ENCODE assay signal across 1 cellular context in genomic region chr2:217827430-217828201, GRCh38.
TF ChIP-seq lines count a peak whose summit lies in the region.

No MANE protein-coding gene starts in this region.

TF ChIP-seq in K562, 482 proteins besides CTCF, POLR2A, EP300 and RAD21 (continued from another document and continues in another):
- TF ChIP-seq NCOR1 (IDR thresholded peaks at IDR 0.05) (peak; percentile 70; the same call in 1 of the 2 replicates), ZNF639 (CRISPR knock-in tag; conservative IDR thresholded peaks at IDR 0.05 in 1 of 2, IDR thresholded peaks at IDR 0.05 in 1 of 2) (no peak; a peak in 1 of 4 replicates), ZNF592 (IDR thresholded peaks at IDR 0.05) (peak; percentile 77), MITF (IDR thresholded peaks at IDR 0.05) (no peak), NUFIP1 (IDR thresholded peaks at IDR 0.05; ENCODE audit: partially characterized antibody) (no peak), SETDB1 (IDR thresholded peaks at IDR 0.05; ENCODE audit: low read length) (no peak), XRCC5 (IDR thresholded peaks at IDR 0.05; ENCODE audit: low read depth, low read length) (0 out of 2 replicates have a peak, but pooled peaks have one; percentile 22), PTRF (tag; IDR thresholded peaks at IDR 0.05) (no peak), RBFOX2 (IDR thresholded peaks at IDR 0.05; ENCODE audit: low read depth, low read length) (peak; percentile 39; the same call in 1 of the 2 replicates), E4F1 (CRISPR knock-in tag; IDR thresholded peaks at IDR 0.05; ENCODE audit: borderline replicate concordance) (no peak), RCOR1 (IDR thresholded peaks at IDR 0.05; ENCODE audit: borderline replicate concordance in 1 of 2, low read depth in 2 of 2, low read length in 2 of 2) (peak in 1 of 2 experiments; percentile 49; a peak in 2 of 4 replicates), CEBPB (tag; IDR thresholded peaks at IDR 0.05) (no peak), TRIM24 (IDR thresholded peaks at IDR 0.05) (no peak), DPF2 (IDR thresholded peaks at IDR 0.05) (peak; percentile 65), C11orf30 (IDR thresholded peaks at IDR 0.05; ENCODE audit: low read depth) (no peak), ARID1B (IDR thresholded peaks at IDR 0.05) (peak; percentile 78), CBX1 (IDR thresholded peaks at IDR 0.05; ENCODE audit: low read depth) (no peak), DMBX1 (CRISPR knock-in tag; IDR thresholded peaks at IDR 0.05; ENCODE audit: borderline replicate concordance) (peak; percentile 63; the same call in 1 of the 2 replicates), CLOCK (CRISPR knock-in tag; IDR thresholded peaks at IDR 0.05; ENCODE audit: borderline replicate concordance) (no peak), EGR1 (conservative IDR thresholded peaks at IDR 0.05) (peak; percentile 22; the same call in 1 of the 2 replicates), EWSR1 (IDR thresholded peaks at IDR 0.05; ENCODE audit: borderline replicate concordance, low read depth, partially characterized antibody) (no peak), PBX2 (CRISPR knock-in tag; IDR thresholded peaks at IDR 0.05; ENCODE audit: low read depth) (no peak), PBX2 (tag; conservative IDR thresholded peaks at IDR 0.05; ENCODE audit: low read depth) (no peak), HDAC3 (IDR thresholded peaks at IDR 0.05; ENCODE audit: borderline replicate concordance, partially characterized antibody) (no peak), BRD4 (IDR thresholded peaks at IDR 0.05) (no peak)
- TF ChIP-seq, protein P1, sequence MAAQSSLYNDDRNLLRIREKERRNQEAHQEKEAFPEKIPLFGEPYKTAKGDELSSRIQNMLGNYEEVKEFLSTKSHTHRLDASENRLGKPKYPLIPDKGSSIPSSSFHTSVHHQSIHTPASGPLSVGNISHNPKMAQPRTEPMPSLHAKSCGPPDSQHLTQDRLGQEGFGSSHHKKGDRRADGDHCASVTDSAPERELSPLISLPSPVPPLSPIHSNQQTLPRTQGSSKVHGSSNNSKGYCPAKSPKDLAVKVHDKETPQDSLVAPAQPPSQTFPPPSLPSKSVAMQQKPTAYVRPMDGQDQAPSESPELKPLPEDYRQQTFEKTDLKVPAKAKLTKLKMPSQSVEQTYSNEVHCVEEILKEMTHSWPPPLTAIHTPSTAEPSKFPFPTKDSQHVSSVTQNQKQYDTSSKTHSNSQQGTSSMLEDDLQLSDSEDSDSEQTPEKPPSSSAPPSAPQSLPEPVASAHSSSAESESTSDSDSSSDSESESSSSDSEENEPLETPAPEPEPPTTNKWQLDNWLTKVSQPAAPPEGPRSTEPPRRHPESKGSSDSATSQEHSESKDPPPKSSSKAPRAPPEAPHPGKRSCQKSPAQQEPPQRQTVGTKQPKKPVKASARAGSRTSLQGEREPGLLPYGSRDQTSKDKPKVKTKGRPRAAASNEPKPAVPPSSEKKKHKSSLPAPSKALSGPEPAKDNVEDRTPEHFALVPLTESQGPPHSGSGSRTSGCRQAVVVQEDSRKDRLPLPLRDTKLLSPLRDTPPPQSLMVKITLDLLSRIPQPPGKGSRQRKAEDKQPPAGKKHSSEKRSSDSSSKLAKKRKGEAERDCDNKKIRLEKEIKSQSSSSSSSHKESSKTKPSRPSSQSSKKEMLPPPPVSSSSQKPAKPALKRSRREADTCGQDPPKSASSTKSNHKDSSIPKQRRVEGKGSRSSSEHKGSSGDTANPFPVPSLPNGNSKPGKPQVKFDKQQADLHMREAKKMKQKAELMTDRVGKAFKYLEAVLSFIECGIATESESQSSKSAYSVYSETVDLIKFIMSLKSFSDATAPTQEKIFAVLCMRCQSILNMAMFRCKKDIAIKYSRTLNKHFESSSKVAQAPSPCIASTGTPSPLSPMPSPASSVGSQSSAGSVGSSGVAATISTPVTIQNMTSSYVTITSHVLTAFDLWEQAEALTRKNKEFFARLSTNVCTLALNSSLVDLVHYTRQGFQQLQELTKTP (IDR thresholded peaks at IDR 0.05; ENCODE audit: low read depth in 1 of 2, partially characterized antibody in 2 of 2), result no peak
- TF ChIP-seq, protein P2, sequence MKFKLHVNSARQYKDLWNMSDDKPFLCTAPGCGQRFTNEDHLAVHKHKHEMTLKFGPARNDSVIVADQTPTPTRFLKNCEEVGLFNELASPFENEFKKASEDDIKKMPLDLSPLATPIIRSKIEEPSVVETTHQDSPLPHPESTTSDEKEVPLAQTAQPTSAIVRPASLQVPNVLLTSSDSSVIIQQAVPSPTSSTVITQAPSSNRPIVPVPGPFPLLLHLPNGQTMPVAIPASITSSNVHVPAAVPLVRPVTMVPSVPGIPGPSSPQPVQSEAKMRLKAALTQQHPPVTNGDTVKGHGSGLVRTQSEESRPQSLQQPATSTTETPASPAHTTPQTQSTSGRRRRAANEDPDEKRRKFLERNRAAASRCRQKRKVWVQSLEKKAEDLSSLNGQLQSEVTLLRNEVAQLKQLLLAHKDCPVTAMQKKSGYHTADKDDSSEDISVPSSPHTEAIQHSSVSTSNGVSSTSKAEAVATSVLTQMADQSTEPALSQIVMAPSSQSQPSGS (CRISPR knock-in tag; IDR thresholded peaks at IDR 0.05), result no peak
- TF ChIP-seq, protein P3, sequence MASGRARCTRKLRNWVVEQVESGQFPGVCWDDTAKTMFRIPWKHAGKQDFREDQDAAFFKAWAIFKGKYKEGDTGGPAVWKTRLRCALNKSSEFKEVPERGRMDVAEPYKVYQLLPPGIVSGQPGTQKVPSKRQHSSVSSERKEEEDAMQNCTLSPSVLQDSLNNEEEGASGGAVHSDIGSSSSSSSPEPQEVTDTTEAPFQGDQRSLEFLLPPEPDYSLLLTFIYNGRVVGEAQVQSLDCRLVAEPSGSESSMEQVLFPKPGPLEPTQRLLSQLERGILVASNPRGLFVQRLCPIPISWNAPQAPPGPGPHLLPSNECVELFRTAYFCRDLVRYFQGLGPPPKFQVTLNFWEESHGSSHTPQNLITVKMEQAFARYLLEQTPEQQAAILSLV (tag; IDR thresholded peaks at IDR 0.05), result no peak
- TF ChIP-seq, protein P4, sequence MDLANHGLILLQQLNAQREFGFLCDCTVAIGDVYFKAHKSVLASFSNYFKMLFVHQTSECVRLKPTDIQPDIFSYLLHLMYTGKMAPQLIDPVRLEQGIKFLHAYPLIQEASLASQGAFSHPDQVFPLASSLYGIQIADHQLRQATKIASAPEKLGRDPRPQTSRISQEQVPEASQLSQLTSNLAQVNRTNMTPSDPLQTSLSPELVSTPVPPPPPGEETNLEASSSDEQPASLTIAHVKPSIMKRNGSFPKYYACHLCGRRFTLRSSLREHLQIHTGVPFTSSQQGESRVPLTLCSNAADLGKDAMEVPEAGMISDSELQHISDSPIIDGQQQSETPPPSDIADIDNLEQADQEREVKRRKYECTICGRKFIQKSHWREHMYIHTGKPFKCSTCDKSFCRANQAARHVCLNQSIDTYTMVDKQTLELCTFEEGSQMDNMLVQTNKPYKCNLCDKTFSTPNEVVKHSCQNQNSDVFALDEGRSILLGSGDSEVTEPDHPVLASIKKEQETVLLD (IDR thresholded peaks at IDR 0.05), result no peak
